Comparison of ENCODE assay signal across 26 cellular contexts in genomic region chr3:42786631-42787030, GRCh38. TPM values are rescaled to one million over a fixed set of nuclear protein-coding genes. Genes with fewer than 3 reads are reported as not detected.
A peak's percentile ranks its signal among the peaks of the same experiment; 100 is the strongest.
DNase-seq lines count a peak whose midpoint lies in the region; ATAC-seq, FAIRE-seq and TF ChIP-seq lines count a peak whose summit lies in the region.
"Had no signal": no experiment of that assay in that cellular context is flagged by ENCODE, and none has a peak within 500 bp of the region (broad histone marks: within the 10 kb centered on the region; RNA-seq: fewer than 3 reads in every experiment).

No MANE protein-coding gene starts in this region.

- POLR2A ChIA-PET in HepG2 (lab: Yijun Ruan, JAX) = interaction anchor here (1.6 to 2.1 kb wide), 2 partner anchors 19 kb away, joined by 3 to 8 read pairs; no protein-coding TSS in a partner anchor
- POLR2A ChIA-PET in HEK293 (lab: Yijun Ruan, JAX) = no interaction called here

- ATAC-seq in HepG2 = no peak
- no peak for ATAC-seq in right lobe of liver
- ATAC-seq in activated T-helper 17 cell treated with anti-CD3 and anti-CD28 coated beads, Interleukin-2, amount 50 U/mL, for 72 hours (replicated peaks) = no peak
- no peak for ATAC-seq in natural killer cell
- no peak for ATAC-seq in stimulated activated memory B cell treated with anti-CD40 and anti-IgM and Interleukin-4, amounts not matched to agents 10 μg/mL and 1 μg/mL and 100 μg/mL, for 72 hours

- no peak for TF ChIP-seq POLR2A in HepG2 (IDR thresholded peaks at IDR 0.05; ENCODE audit: insufficient read depth in 1 of 2, low read depth in 2 of 2, low read length in 2 of 2)
- no peak for TF ChIP-seq POLR2A in right lobe of liver (IDR thresholded peaks at IDR 0.05)

- no peaks in the 10 kb centered on the region for H3K27me3 ChIP-seq in HepG2 (ENCODE audit: control insufficient read depth in 1 of 2, insufficient read depth in 2 of 2, low read length in 2 of 2)
- H3K27me3 ChIP-seq in right lobe of liver = no peaks in the 10 kb centered on the region
- H3K27me3 ChIP-seq: BE2C, BLaER1 had no signal

- H3K4me3 ChIP-seq in HepG2 (replicated peaks in 1 of 3; ENCODE audit: insufficient read depth in 1 of 3, low read depth in 2 of 3, low read length in 3 of 3) = no peak overlapping the region
- no peak overlapping the region for H3K4me3 ChIP-seq in right lobe of liver
- no peak overlapping the region for H3K4me3 ChIP-seq in HEK293 (ENCODE audit: low read depth, low read length)
- H3K4me3 ChIP-seq: BLaER1 had no signal

- no peak overlapping the region for H3K27ac ChIP-seq in HepG2 (ENCODE audit: extremely low read length, insufficient read depth, low read length)
- H3K27ac ChIP-seq in right lobe of liver = no peak overlapping the region
- H3K27ac ChIP-seq in HEK293 (ENCODE audit: extremely low read depth, low read depth, low read length) = no peak overlapping the region
- H3K27ac ChIP-seq: BLaER1 had no signal

- DNase-seq in HepG2 (ENCODE audit: low spot score) (no peak), right lobe of liver (no peak), chondrocyte (ENCODE audit: low spot score) (no peak), natural killer cell (no peak), activated T-cell treated with anti-CD3 and anti-CD28 coated beads for 4 hours (no peak)
- DNase-seq: 8988T; ACHN; BE2C; C1 segment of cervical spinal cord; Caco-2; Calu3; CD4-positive, alpha-beta memory T cell; CD4-positive, CD25-positive, alpha-beta regulatory T cell; DMS79 treated with DMSO at 0.1 percent for 48 hours; GF-D8 had no signal

- no peak overlapping the region for H2AFZ ChIP-seq in HepG2 (ENCODE audit: low read length)

- peak overlapping the region; percentile 61 for H3K27ac Mint-ChIP-seq in activated T-helper 17 cell treated with anti-CD3 and anti-CD28 coated beads, Interleukin-2, amount 50 U/mL, for 72 hours
- H3K27ac Mint-ChIP-seq in chondrocyte (ENCODE audit: unreplicated experiment) = peak overlapping the region; percentile 27
- no peak overlapping the region for H3K27ac Mint-ChIP-seq in natural killer cell
- H3K27ac Mint-ChIP-seq in stimulated activated memory B cell treated with anti-CD40 and anti-IgM and Interleukin-4, amounts not matched to agents 10 μg/mL and 1 μg/mL and 100 μg/mL, for 72 hours = no peak overlapping the region
- H3K27ac Mint-ChIP-seq: CD14-positive monocyte had no signal

- peaks cover 6% of the 10 kb centered on the region for H3K4me1 Mint-ChIP-seq in activated T-helper 17 cell treated with anti-CD3 and anti-CD28 coated beads, Interleukin-2, amount 50 U/mL, for 72 hours
- H3K4me1 Mint-ChIP-seq in chondrocyte (ENCODE audit: low read depth) (no peaks in the 10 kb centered on the region), natural killer cell (peaks cover 8 to 10% of the 10 kb centered on the region in 2 donors)
- H3K4me1 Mint-ChIP-seq in stimulated activated memory B cell treated with anti-CD40 and anti-IgM and Interleukin-4, amounts not matched to agents 10 μg/mL and 1 μg/mL and 100 μg/mL, for 72 hours = peaks cover 10% of the 10 kb centered on the region
- H3K4me1 Mint-ChIP-seq: CD14-positive monocyte had no signal

- TF ChIP-seq CTCF in HepG2 (CRISPR knock-in tag; IDR thresholded peaks at IDR 0.05) (no peak), right lobe of liver (IDR thresholded peaks at IDR 0.05) (no peak), HEK293 (tag by site-specific recombination; IDR thresholded peaks at IDR 0.05) (no peak), chondrocyte (IDR thresholded peaks at IDR 0.05) (no peak), natural killer cell (IDR thresholded peaks at IDR 0.05) (no peak)

- CTCF ChIA-PET in HepG2 (lab: Yijun Ruan, JAX; ENCODE audit: low intra/inter-chr PET ratio, low total read pairs) (no interaction called here), HEK293 (lab: Yijun Ruan, JAX) (interaction anchor here (0.7 kb wide), 1 partner anchor 29 kb away, joined by 3 read pairs; no protein-coding TSS in a partner anchor)

- H3K4me1 ChIP-seq in HepG2 (ENCODE audit: insufficient read depth, low read length) (peaks cover 12% of the 10 kb centered on the region; the same call in 1 of the 2 replicates), right lobe of liver (peaks cover 0 to 50% (median 13%) of the 10 kb centered on the region in 4 donors), HEK293 (ENCODE audit: control insufficient read depth, insufficient read depth, low read length) (no peaks in the 10 kb centered on the region)
- H3K4me1 ChIP-seq: BE2C, BLaER1, Caco-2 had no signal

- FAIRE-seq in HepG2 (lab: Jason Lieb, UNC) = no peak
- FAIRE-seq: A204.1, D721Med, G401.6, GM12891, GM19239 had no signal

- no peak overlapping the region for H3K9ac ChIP-seq in HepG2 (ENCODE audit: insufficient read depth, low read depth, low read length)
- H3K9ac ChIP-seq: BLaER1 had no signal

- in situ Hi-C loops in HepG2 (cut with HindIII; ENCODE audit: extremely low pct_ligation_motif_present, low pct_unique_long_range_greater_than_20kb) = no loop called here

- TF ChIP-seq EP300 in HepG2 (IDR thresholded peaks at IDR 0.05; ENCODE audit: low read depth in 2 of 2, low read length in 2 of 2) (no peak), HepG2 (CRISPR knock-in tag; IDR thresholded peaks at IDR 0.05; ENCODE audit: borderline replicate concordance) (no peak)

- peaks cover 6 to 36% of the 10 kb centered on the region in 2 experiments; a peak in 4 of 5 replicates for H3K36me3 ChIP-seq in HepG2 (replicated peaks in 1 of 2; ENCODE audit: control insufficient read depth in 1 of 2, insufficient read depth in 2 of 2, low read length in 2 of 2)
- H3K36me3 ChIP-seq in right lobe of liver = peaks cover 0 to 45% (median 16%) of the 10 kb centered on the region in 4 donors
- H3K36me3 ChIP-seq in HEK293 (ENCODE audit: control insufficient read depth in 2 of 2, insufficient read depth in 1 of 2, low read length in 2 of 2) = peaks cover 18 to 66% of the 10 kb centered on the region in 2 experiments
- H3K36me3 ChIP-seq: BE2C had no signal

- H3K9me3 ChIP-seq in HepG2 (ENCODE audit: low read length) (no peaks in the 10 kb centered on the region), right lobe of liver (no peaks in the 10 kb centered on the region), HEK293 (ENCODE audit: control insufficient read depth, insufficient read depth, low read depth, low read length) (no peaks in the 10 kb centered on the region)
- H3K9me3 ChIP-seq: BE2C, BLaER1, Caco-2 had no signal

- no peak overlapping the region for H3K4me2 ChIP-seq in HepG2 (ENCODE audit: low read depth, low read length)
- H3K4me2 ChIP-seq: BLaER1 had no signal

- no peak overlapping the region for H3K4me3 Mint-ChIP-seq in activated T-helper 17 cell treated with anti-CD3 and anti-CD28 coated beads, Interleukin-2, amount 50 U/mL, for 72 hours
- no peak overlapping the region for H3K4me3 Mint-ChIP-seq in chondrocyte (ENCODE audit: unreplicated experiment)
- no peak overlapping the region for H3K4me3 Mint-ChIP-seq in natural killer cell
- no peak overlapping the region for H3K4me3 Mint-ChIP-seq in stimulated activated memory B cell treated with anti-CD40 and anti-IgM and Interleukin-4, amounts not matched to agents 10 μg/mL and 1 μg/mL and 100 μg/mL, for 72 hours
- H3K4me3 Mint-ChIP-seq: CD14-positive monocyte; CD4-positive, alpha-beta memory T cell; CD4-positive, CD25-positive, alpha-beta regulatory T cell had no signal

- H3K36me3 Mint-ChIP-seq in activated T-helper 17 cell treated with anti-CD3 and anti-CD28 coated beads, Interleukin-2, amount 50 U/mL, for 72 hours (ENCODE audit: low read depth) = peaks cover 80% of the 10 kb centered on the region
- H3K36me3 Mint-ChIP-seq in chondrocyte (ENCODE audit: low read depth) (peaks cover 12% of the 10 kb centered on the region), natural killer cell (peaks cover 27% of the 10 kb centered on the region)
- peaks cover 44% of the 10 kb centered on the region for H3K36me3 Mint-ChIP-seq in stimulated activated memory B cell treated with anti-CD40 and anti-IgM and Interleukin-4, amounts not matched to agents 10 μg/mL and 1 μg/mL and 100 μg/mL, for 72 hours

- no TSS peak for BruUV-seq in HepG2 (replicated peaks; lab: Mats Ljungman, UMichigan)

- H3K9me3 Mint-ChIP-seq in activated T-helper 17 cell treated with anti-CD3 and anti-CD28 coated beads, Interleukin-2, amount 50 U/mL, for 72 hours = no peaks in the 10 kb centered on the region
- H3K9me3 Mint-ChIP-seq in chondrocyte (ENCODE audit: low read depth) (no peaks in the 10 kb centered on the region), natural killer cell (no peaks in the 10 kb centered on the region)
- H3K9me3 Mint-ChIP-seq in stimulated activated memory B cell treated with anti-CD40 and anti-IgM and Interleukin-4, amounts not matched to agents 10 μg/mL and 1 μg/mL and 100 μg/mL, for 72 hours = no peaks in the 10 kb centered on the region
- H3K9me3 Mint-ChIP-seq: CD14-positive monocyte; CD4-positive, alpha-beta memory T cell; CD4-positive, CD25-positive, alpha-beta regulatory T cell had no signal

- intact Hi-C loops in HepG2 (cut with micrococcal nuclease; ENCODE audit: unreplicated experiment) (no loop called here), right lobe of liver (cut with DNase I) (no loop called here), natural killer cell (cut with micrococcal nuclease) (no loop called here)

- WGBS in HepG2 (ENCODE audit: low lambda C conversion rate) = 100% methylated on average over 2 of the region's 2 CpGs
- WGBS in right lobe of liver (ENCODE audit: insufficient coverage, low coverage, low lambda C conversion rate, missing lambda C conversion rate) = 100% methylated on average over 2 of the region's 2 CpGs

- H4K20me1 ChIP-seq in HepG2 (ENCODE audit: insufficient read depth, low read length) = no peaks in the 10 kb centered on the region; the same call in 1 of the 2 replicates

- H3K27me3 Mint-ChIP-seq in activated T-helper 17 cell treated with anti-CD3 and anti-CD28 coated beads, Interleukin-2, amount 50 U/mL, for 72 hours = no peaks in the 10 kb centered on the region
- H3K27me3 Mint-ChIP-seq in chondrocyte (ENCODE audit: low read depth) (no peaks in the 10 kb centered on the region), natural killer cell (ENCODE audit: low read depth in 2 of 2) (no peaks in the 10 kb centered on the region)
- no peaks in the 10 kb centered on the region for H3K27me3 Mint-ChIP-seq in stimulated activated memory B cell treated with anti-CD40 and anti-IgM and Interleukin-4, amounts not matched to agents 10 μg/mL and 1 μg/mL and 100 μg/mL, for 72 hours
- H3K27me3 Mint-ChIP-seq: CD4-positive, alpha-beta memory T cell; CD4-positive, CD25-positive, alpha-beta regulatory T cell had no signal

- peaks cover 30% of the 10 kb centered on the region for H3K79me2 ChIP-seq in HepG2 (ENCODE audit: insufficient read depth, low read length)

- TF ChIP-seq RAD21 in HepG2 (CRISPR knock-in tag; IDR thresholded peaks at IDR 0.05) = no peak

RNA-seq across cellular contexts. Expression of gene CCDC13, which starts 13.6 kb away (rescaled TPM):
- total RNA-seq in HepG2 (2016; rRNA removed; fragmentation: Illumina TruSeq; extraction: Trizol) (0.22 TPM in 1 of 2 replicates, not detected in the other), right lobe of liver (1 to 10 TPM; 1.2 to 2.5 (median 1.6) TPM), chondrocyte (0.40 to 0.77 TPM in 2 of 3 replicates, not detected in the other), natural killer cell (under 1 TPM; 0.35 to 0.88 (median 0.47) TPM)
- not detected in 2 replicates for total RNA-seq in HepG2 (2016; cell fraction: cytosol; rRNA removed; fragmentation: Illumina TruSeq; extraction: Trizol; ENCODE audit: low read depth)
- 0.19 TPM in 1 of 2 replicates, not detected in the other for total RNA-seq in HepG2 (2016; cell fraction: insoluble cytoplasmic fraction; rRNA removed; fragmentation: Illumina TruSeq; extraction: Trizol)
- total RNA-seq in HepG2 (2016; cell fraction: membrane; rRNA removed; fragmentation: Illumina TruSeq; extraction: Trizol) = 0.31 and 0.34 TPM in 2 replicates
- not detected in 2 replicates for total RNA-seq in HepG2 (2016; cell fraction: nucleus; rRNA removed; fragmentation: Illumina TruSeq; extraction: Trizol)
- polyA plus RNA-seq in HepG2 (2011; rRNA removed) = 0.51 and 0.68 TPM in 2 replicates
- polyA plus RNA-seq in HepG2 (2011; cell fraction: cytosol; rRNA removed) = 0.09 and 0.26 TPM in 2 replicates
- polyA plus RNA-seq in HepG2 (2011; cell fraction: nucleus; rRNA removed) = 1.6 and 2.5 TPM in 2 replicates
- polyA plus RNA-seq in HepG2 (2012) = 0.43 and 0.89 TPM in 2 replicates
- polyA plus RNA-seq in HepG2 (2016; cell fraction: cytosol; fragmentation: Illumina TruSeq; extraction: Trizol; ENCODE audit: low read depth) = 0.42 TPM in 1 of 2 replicates, not detected in the other
- polyA plus RNA-seq in HepG2 (2016; cell fraction: insoluble cytoplasmic fraction; fragmentation: Illumina TruSeq; extraction: Trizol; ENCODE audit: low read depth) = 0.41 TPM in 1 of 2 replicates, not detected in the other
- polyA plus RNA-seq in HepG2 (2016; cell fraction: membrane; fragmentation: Illumina TruSeq; extraction: Trizol; ENCODE audit: low read depth) = 0.27 and 0.39 TPM in 2 replicates
- not detected in 2 replicates for polyA plus RNA-seq in HepG2 (2016; cell fraction: nucleus; fragmentation: Illumina TruSeq; extraction: Trizol; ENCODE audit: insufficient read depth, low read depth)
- 0.30 TPM in 1 of 2 replicates, not detected in the other for polyA minus RNA-seq in HepG2 (2011; rRNA and poly(A)+ RNA removed; ENCODE audit: low replicate concordance)
- not detected in 2 replicates for polyA minus RNA-seq in HepG2 (2011; cell fraction: cytosol; rRNA and poly(A)+ RNA removed)
- 1.4 and 2.0 TPM in 2 replicates for polyA minus RNA-seq in HepG2 (2011; cell fraction: nucleus; rRNA and poly(A)+ RNA removed)
- total RNA-seq in activated T-helper 17 cell treated with anti-CD3 and anti-CD28 coated beads, Interleukin-2, amount 50 U/mL, for 72 hours = under 1 TPM in 1 of 2 donors, not detected in 1; 0.24 TPM
- total RNA-seq: A673 had no signal

RNA-seq across cellular contexts. Expression of gene HIGD1A, which starts 17.7 kb away (rescaled TPM):
- total RNA-seq in HepG2 (2016; rRNA removed; fragmentation: Illumina TruSeq; extraction: Trizol) = 253 and 379 TPM in 2 replicates
- total RNA-seq in HepG2 (2016; cell fraction: cytosol; rRNA removed; fragmentation: Illumina TruSeq; extraction: Trizol; ENCODE audit: low read depth) = 47.7 and 48.6 TPM in 2 replicates
- total RNA-seq in HepG2 (2016; cell fraction: insoluble cytoplasmic fraction; rRNA removed; fragmentation: Illumina TruSeq; extraction: Trizol) = 250 and 416 TPM in 2 replicates
- 136 and 157 TPM in 2 replicates for total RNA-seq in HepG2 (2016; cell fraction: membrane; rRNA removed; fragmentation: Illumina TruSeq; extraction: Trizol)
- 98.8 and 101 TPM in 2 replicates for total RNA-seq in HepG2 (2016; cell fraction: nucleus; rRNA removed; fragmentation: Illumina TruSeq; extraction: Trizol)
- 175 and 222 TPM in 2 replicates for polyA plus RNA-seq in HepG2 (2011; rRNA removed)
- 84.7 and 175 TPM in 2 replicates for polyA plus RNA-seq in HepG2 (2011; cell fraction: cytosol; rRNA removed)
- polyA plus RNA-seq in HepG2 (2011; cell fraction: nucleus; rRNA removed) = 20.5 and 47.2 TPM in 2 replicates
- 196 and 210 TPM in 2 replicates for polyA plus RNA-seq in HepG2 (2012)
- 58.2 and 60.2 TPM in 2 replicates for polyA plus RNA-seq in HepG2 (2016; cell fraction: cytosol; fragmentation: Illumina TruSeq; extraction: Trizol; ENCODE audit: low read depth)
- polyA plus RNA-seq in HepG2 (2016; cell fraction: insoluble cytoplasmic fraction; fragmentation: Illumina TruSeq; extraction: Trizol; ENCODE audit: low read depth) = 380 and 413 TPM in 2 replicates
- polyA plus RNA-seq in HepG2 (2016; cell fraction: membrane; fragmentation: Illumina TruSeq; extraction: Trizol; ENCODE audit: low read depth) = 121 and 132 TPM in 2 replicates
- polyA plus RNA-seq in HepG2 (2016; cell fraction: nucleus; fragmentation: Illumina TruSeq; extraction: Trizol; ENCODE audit: insufficient read depth, low read depth) = 141 TPM in 2 replicates
- 17.0 and 26.1 TPM in 2 replicates for polyA minus RNA-seq in HepG2 (2011; rRNA and poly(A)+ RNA removed; ENCODE audit: low replicate concordance)
- polyA minus RNA-seq in HepG2 (2011; cell fraction: cytosol; rRNA and poly(A)+ RNA removed) = 99.1 and 123 TPM in 2 replicates
- 38.9 and 61.0 TPM in 2 replicates for polyA minus RNA-seq in HepG2 (2011; cell fraction: nucleus; rRNA and poly(A)+ RNA removed)
- total RNA-seq in right lobe of liver = 100 to 1,000 TPM; 104 to 348 (median 175) TPM
- 10 to 100 TPM; 46.4 to 84.4 TPM for total RNA-seq in activated T-helper 17 cell treated with anti-CD3 and anti-CD28 coated beads, Interleukin-2, amount 50 U/mL, for 72 hours
- total RNA-seq in chondrocyte = 78.6 to 89.7 TPM (median 78.7 TPM) in 3 replicates
- total RNA-seq in natural killer cell = 10 to 100 TPM; 24.5 to 28.5 (median 28.2) TPM

RNA-seq across cellular contexts. Expression of gene ACKR2, which starts 22.6 kb away (rescaled TPM):
- 1.1 TPM in 2 replicates for total RNA-seq in HepG2 (2016; rRNA removed; fragmentation: Illumina TruSeq; extraction: Trizol)
- total RNA-seq in HepG2 (2016; cell fraction: cytosol; rRNA removed; fragmentation: Illumina TruSeq; extraction: Trizol; ENCODE audit: low read depth) = 0.62 and 2.0 TPM in 2 replicates
- 0.64 and 0.71 TPM in 2 replicates for total RNA-seq in HepG2 (2016; cell fraction: insoluble cytoplasmic fraction; rRNA removed; fragmentation: Illumina TruSeq; extraction: Trizol)
- 1.1 and 1.2 TPM in 2 replicates for total RNA-seq in HepG2 (2016; cell fraction: membrane; rRNA removed; fragmentation: Illumina TruSeq; extraction: Trizol)
- total RNA-seq in HepG2 (2016; cell fraction: nucleus; rRNA removed; fragmentation: Illumina TruSeq; extraction: Trizol) = 1.1 and 2.7 TPM in 2 replicates
- polyA plus RNA-seq in HepG2 (2011; rRNA removed) = 1.9 and 2.6 TPM in 2 replicates
- polyA plus RNA-seq in HepG2 (2011; cell fraction: cytosol; rRNA removed) = 0.87 and 1.3 TPM in 2 replicates
- polyA plus RNA-seq in HepG2 (2011; cell fraction: nucleus; rRNA removed) = 1.9 and 2.1 TPM in 2 replicates
- 1.4 and 1.8 TPM in 2 replicates for polyA plus RNA-seq in HepG2 (2012)
- polyA plus RNA-seq in HepG2 (2016; cell fraction: cytosol; fragmentation: Illumina TruSeq; extraction: Trizol; ENCODE audit: low read depth) = 0.19 and 0.42 TPM in 2 replicates
- polyA plus RNA-seq in HepG2 (2016; cell fraction: insoluble cytoplasmic fraction; fragmentation: Illumina TruSeq; extraction: Trizol; ENCODE audit: low read depth) = 0.44 and 0.74 TPM in 2 replicates
- 0.29 and 0.34 TPM in 2 replicates for polyA plus RNA-seq in HepG2 (2016; cell fraction: membrane; fragmentation: Illumina TruSeq; extraction: Trizol; ENCODE audit: low read depth)
- 0.83 and 1.5 TPM in 2 replicates for polyA plus RNA-seq in HepG2 (2016; cell fraction: nucleus; fragmentation: Illumina TruSeq; extraction: Trizol; ENCODE audit: insufficient read depth, low read depth)
- polyA minus RNA-seq in HepG2 (2011; rRNA and poly(A)+ RNA removed; ENCODE audit: low replicate concordance) = 0.05 and 6.0 TPM in 2 replicates
- polyA minus RNA-seq in HepG2 (2011; cell fraction: cytosol; rRNA and poly(A)+ RNA removed) = 3.0 and 3.5 TPM in 2 replicates
- polyA minus RNA-seq in HepG2 (2011; cell fraction: nucleus; rRNA and poly(A)+ RNA removed) = 3.5 and 6.0 TPM in 2 replicates
- total RNA-seq in right lobe of liver = 10 to 100 TPM; 17.0 to 36.1 (median 23.0) TPM
- total RNA-seq in activated T-helper 17 cell treated with anti-CD3 and anti-CD28 coated beads, Interleukin-2, amount 50 U/mL, for 72 hours = 1 to 10 TPM in 1 of 2 donors, under 1 TPM in 1; 0.77 to 1.3 TPM
- total RNA-seq in chondrocyte = 0.41 to 1.2 TPM (median 1.0 TPM) in 3 replicates
- total RNA-seq in natural killer cell = under 1 TPM; 0.56 to 0.95 (median 0.72) TPM
- total RNA-seq: A673; CD4-positive, CD25-positive, alpha-beta regulatory T cell had no signal
- polyA plus RNA-seq: CD14-positive monocyte; CD4-positive, alpha-beta memory T cell had no signal

Comparison
In these comparisons a context has a peak if more than half of its experiments do, and no peak if none do; other contexts are left out.
1. H3K27ac Mint-ChIP-seq: peak in activated T-helper 17 cell treated with anti-CD3 and anti-CD28 coated beads, Interleukin-2, amount 50 U/mL, for 72 hours (single experiment) and chondrocyte (single experiment); none in natural killer cell (0 of 2) and stimulated activated memory B cell treated with anti-CD40 and anti-IgM and Interleukin-4, amounts not matched to agents 10 μg/mL and 1 μg/mL and 100 μg/mL, for 72 hours (single experiment).
2. Of the 63 proteins assayed by ChIP-seq in both HepG2 and HEK293: peak only in HepG2: none; only in HEK293: none; in both: ZNF121; in neither: 62.